8 cellular contexts compared by ENCODE assay signal in genomic region chr17:32142038-32142856, GRCh38. TPM values are rescaled to one million over a fixed set of nuclear protein-coding genes. Genes with fewer than 3 reads are reported as not detected.
DNase-seq lines count a peak whose midpoint lies in the region; ATAC-seq and TF ChIP-seq lines count a peak whose summit lies in the region.

Gene RHOT1 (plus strand): TSS chr17:32142502. CDS start chr17:32142693, 191 bp downstream.

- H3K4me3 ChIP-seq in fibroblast of lung (replicated peaks in 1 of 4; ENCODE audit: control extremely low read depth in 1 of 4, insufficient read depth in 1 of 4, low read depth in 3 of 4, low read length in 4 of 4): peak within 1 kb of the TSS; percentile 80 to 97 (median 84)

- H3K27ac ChIP-seq in fibroblast of lung (ENCODE audit: insufficient read depth, low read length): peak within 1 kb of the TSS; percentile 81

- H3K4me3 Mint-ChIP-seq in natural killer cell: peak within 1 kb of the TSS; percentile 95

- ATAC-seq in GM21423 (IDR thresholded peaks at IDR 0.05; ENCODE audit: unreplicated experiment): peak; percentile 73
- peak; percentile 76 to 89 (median 88) for ATAC-seq in natural killer cell

- H4K20me1 ChIP-seq in fibroblast of lung (ENCODE audit: control insufficient read depth, extremely low read depth, insufficient read depth, low read length): no peaks in the 10 kb centered on the region

- H3K27me3 Mint-ChIP-seq in natural killer cell (ENCODE audit: low read depth in 2 of 2): no peaks in the 10 kb centered on the region

- TF ChIP-seq CTCF in fibroblast of lung (conservative IDR thresholded peaks at IDR 0.05 in 1 of 2, IDR thresholded peaks at IDR 0.05 in 1 of 2; ENCODE audit: low read depth in 1 of 2, low read length in 2 of 2): peak; percentile 39 to 61
- peak; percentile 41 for TF ChIP-seq CTCF in natural killer cell (IDR thresholded peaks at IDR 0.05)

- H3K79me2 ChIP-seq in fibroblast of lung (ENCODE audit: control insufficient read depth, insufficient read depth, low read length): peaks cover 35% of the 10 kb centered on the region

- H2AFZ ChIP-seq in fibroblast of lung (ENCODE audit: low read length): peak within 1 kb of the TSS; percentile 88

- no peaks in the 10 kb centered on the region for H3K27me3 ChIP-seq in fibroblast of lung (ENCODE audit: control insufficient read depth, insufficient read depth, low read length)

- no peaks in the 10 kb centered on the region for H3K9me3 Mint-ChIP-seq in natural killer cell

- H3K36me3 Mint-ChIP-seq in natural killer cell: no peaks in the 10 kb centered on the region

- no peaks in the 10 kb centered on the region for H3K4me1 ChIP-seq in fibroblast of lung (ENCODE audit: control insufficient read depth, extremely low read depth, insufficient read depth, low read length)

- H3K9me3 ChIP-seq in fibroblast of lung (ENCODE audit: control insufficient read depth, insufficient read depth, low read depth, low read length): no peaks in the 10 kb centered on the region

- peak within 1 kb of the TSS; percentile 69 for H3K9ac ChIP-seq in fibroblast of lung (ENCODE audit: insufficient read depth, low read length)

- H3K27ac Mint-ChIP-seq in natural killer cell: peak within 1 kb of the TSS; percentile 90 to 92

- DNase-seq in DMS 273 (lab: John Stamatoyannopoulos, UW; ENCODE audit: unreplicated experiment): peak; percentile 94
- DNase-seq in HuH-7.5 (ENCODE audit: low spot score): peak; percentile 67
- peak; percentile 62 for DNase-seq in activated T-helper 1 cell treated with Interleukin-2 at 50 U/mL for 16 hours (ENCODE audit: low read depth)
- peak; percentile 85 to 91 for DNase-seq in fibroblast of lung (ENCODE audit: low read depth in 2 of 2)
- peak; percentile 76 for DNase-seq in natural killer cell
- DNase-seq in stimulated activated naive CD4-positive, alpha-beta T cell treated with Interleukin-2 at 50 U/mL for 16 hours (lab: John Stamatoyannopoulos, UW): peak; percentile 80

- H3K4me1 Mint-ChIP-seq in natural killer cell: peaks cover 25 to 30% of the 10 kb centered on the region in 2 donors

- H3K36me3 ChIP-seq in fibroblast of lung (ENCODE audit: control insufficient read depth, insufficient read depth, low read length): no peaks in the 10 kb centered on the region

- intact Hi-C loops in natural killer cell (cut with micrococcal nuclease): no loop called here

- peak within 1 kb of the TSS; percentile 88 for H3K4me2 ChIP-seq in fibroblast of lung (ENCODE audit: extremely low read depth, insufficient read depth, low read length)

TF ChIP-seq in PFSK-1, 5 proteins besides CTCF, POLR2A, EP300 and RAD21:
- TF ChIP-seq POLR2AphosphoS5 (IDR thresholded peaks at IDR 0.05; ENCODE audit: low read depth, low read length) (peak; percentile 57; the same call in 1 of the 2 replicates), SIN3A (IDR thresholded peaks at IDR 0.05; ENCODE audit: borderline replicate concordance, insufficient read depth, low read length) (0 out of 2 replicates have a peak, but pooled peaks have one; percentile 23), TAF1 (IDR thresholded peaks at IDR 0.05; ENCODE audit: borderline replicate concordance, insufficient read depth, low read length) (no peak), FOXP2 (optimal IDR thresholded peaks at IDR 0.05; ENCODE audit: borderline replicate concordance, extremely low read depth, extremely low read length, insufficient read depth) (peak; percentile 93)
- TF ChIP-seq, protein P1, sequence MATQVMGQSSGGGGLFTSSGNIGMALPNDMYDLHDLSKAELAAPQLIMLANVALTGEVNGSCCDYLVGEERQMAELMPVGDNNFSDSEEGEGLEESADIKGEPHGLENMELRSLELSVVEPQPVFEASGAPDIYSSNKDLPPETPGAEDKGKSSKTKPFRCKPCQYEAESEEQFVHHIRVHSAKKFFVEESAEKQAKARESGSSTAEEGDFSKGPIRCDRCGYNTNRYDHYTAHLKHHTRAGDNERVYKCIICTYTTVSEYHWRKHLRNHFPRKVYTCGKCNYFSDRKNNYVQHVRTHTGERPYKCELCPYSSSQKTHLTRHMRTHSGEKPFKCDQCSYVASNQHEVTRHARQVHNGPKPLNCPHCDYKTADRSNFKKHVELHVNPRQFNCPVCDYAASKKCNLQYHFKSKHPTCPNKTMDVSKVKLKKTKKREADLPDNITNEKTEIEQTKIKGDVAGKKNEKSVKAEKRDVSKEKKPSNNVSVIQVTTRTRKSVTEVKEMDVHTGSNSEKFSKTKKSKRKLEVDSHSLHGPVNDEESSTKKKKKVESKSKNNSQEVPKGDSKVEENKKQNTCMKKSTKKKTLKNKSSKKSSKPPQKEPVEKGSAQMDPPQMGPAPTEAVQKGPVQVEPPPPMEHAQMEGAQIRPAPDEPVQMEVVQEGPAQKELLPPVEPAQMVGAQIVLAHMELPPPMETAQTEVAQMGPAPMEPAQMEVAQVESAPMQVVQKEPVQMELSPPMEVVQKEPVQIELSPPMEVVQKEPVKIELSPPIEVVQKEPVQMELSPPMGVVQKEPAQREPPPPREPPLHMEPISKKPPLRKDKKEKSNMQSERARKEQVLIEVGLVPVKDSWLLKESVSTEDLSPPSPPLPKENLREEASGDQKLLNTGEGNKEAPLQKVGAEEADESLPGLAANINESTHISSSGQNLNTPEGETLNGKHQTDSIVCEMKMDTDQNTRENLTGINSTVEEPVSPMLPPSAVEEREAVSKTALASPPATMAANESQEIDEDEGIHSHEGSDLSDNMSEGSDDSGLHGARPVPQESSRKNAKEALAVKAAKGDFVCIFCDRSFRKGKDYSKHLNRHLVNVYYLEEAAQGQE (IDR thresholded peaks at IDR 0.05; ENCODE audit: insufficient read depth in 1 of 2, low read depth in 2 of 2, low read length in 2 of 2): no peak

RNA-seq across cellular contexts. Expression of gene RHOT1, which starts in this region (rescaled TPM):
- 30.5 TPM for polyA plus RNA-seq in PFSK-1 (2012; ENCODE audit: insufficient read length, low read depth)
- total RNA-seq in fibroblast of lung (44.7 and 58.8 TPM in 2 replicates), natural killer cell (10 to 100 TPM; 25.1 to 32.7 (median 28.3) TPM)
- 41.3 and 45.6 TPM in 2 replicates for polyA plus RNA-seq in fibroblast of lung
- polyA plus RNA-seq in fibroblast of lung (2012): 19.2 and 20.2 TPM in 2 replicates
- 7.0 and 17.9 TPM in 2 replicates for polyA minus RNA-seq in fibroblast of lung (ENCODE audit: low replicate concordance)

Comparison
In these comparisons a context has a peak if more than half of its experiments do, and no peak if none do; other contexts are left out.
1. Peak in every context shown above with its lines: DNase-seq, ATAC-seq, H3K4me3 ChIP-seq and H3K27ac ChIP-seq.